In the genomic region with DNA sequence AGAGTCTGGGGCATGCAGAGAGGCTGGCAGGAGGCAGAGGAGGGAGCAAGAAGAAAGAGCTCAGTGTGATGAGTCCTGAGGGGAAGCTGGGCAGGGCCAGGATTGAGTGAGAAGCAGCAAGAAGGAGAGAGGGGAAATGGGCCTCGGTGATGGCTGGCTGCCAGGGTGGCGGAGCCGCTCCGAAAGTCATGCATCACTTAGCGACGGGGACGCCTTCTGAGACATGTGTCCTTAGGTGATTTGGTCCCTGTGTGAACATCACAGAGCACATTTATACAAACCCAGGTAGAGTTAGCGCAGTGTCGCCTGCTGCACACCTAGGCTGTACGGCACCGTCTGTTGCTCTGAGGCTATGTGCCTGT, we compare ENCODE assay signal across 9 cellular contexts. TPM values are rescaled to one million over a fixed set of nuclear protein-coding genes. Genes with fewer than 3 reads are reported as not detected.
DNase-seq lines count a peak whose midpoint lies in the region; ATAC-seq and TF ChIP-seq lines count a peak whose summit lies in the region.
"Had no signal": no experiment of that assay in that cellular context is flagged by ENCODE, and none has a peak within 500 bp of the region (broad histone marks: within the 10 kb centered on the region; RNA-seq: fewer than 3 reads in every experiment).

No MANE protein-coding gene starts in this region.

- TF ChIP-seq CTCF in GM20000 (IDR thresholded peaks at IDR 0.05; ENCODE audit: extremely low read depth, missing control alignments), result no peak

- WGBS in right cardiac atrium, result 49% methylated on average over 11 of the region's 11 CpGs

- ATAC-seq in right cardiac atrium, result peak in 1 of 2 donors; percentile 17
- ATAC-seq: A549 had no signal

- intact Hi-C loops in right cardiac atrium (cut with DNase I), result no loop called here

- DNase-seq in NCI-H345 (lab: John Stamatoyannopoulos, UW) (peak; percentile 11), NCI-H345 treated with DMSO at 0.1 percent for 48 hours (lab: John Stamatoyannopoulos, UW; ENCODE audit: unreplicated experiment) (no peak), right cardiac atrium (peak; percentile 55 to 85 (median 79)), substantia nigra (lab: John Stamatoyannopoulos, UW) (peak in 28 of 49 donors; percentile 12 to 74 (median 46)), GM20000 (ENCODE audit: low spot score) (no peak), GM19240 (ENCODE audit: insufficient read length, low spot score) (no peak), inferior parietal cortex (ENCODE audit: extremely low spot score) (no peak)
- DNase-seq in activated CD4-positive, alpha-beta T cell treated with anti-CD3 and anti-CD28 coated beads, Interleukin-2, amount 50 U/mL, for 48 hours, result peak; percentile 67 to 69

- peaks cover 10% of the 10 kb centered on the region for H3K4me1 ChIP-seq in right cardiac atrium (ENCODE audit: control insufficient read depth, insufficient read depth, low read length)

- no peak overlapping the region for H3K27ac ChIP-seq in right cardiac atrium (ENCODE audit: low read length)
- no peak overlapping the region for H3K27ac ChIP-seq in substantia nigra (ENCODE audit: low read depth, low read length, poor library complexity, severe bottlenecking)

- no peak overlapping the region for H3K4me3 ChIP-seq in right cardiac atrium (ENCODE audit: low read length)
- H3K4me3 ChIP-seq: A549 had no signal

- H3K27me3 ChIP-seq in right cardiac atrium (ENCODE audit: control insufficient read depth, insufficient read depth), result no peaks in the 10 kb centered on the region

- no peaks in the 10 kb centered on the region for H3K9me3 ChIP-seq in right cardiac atrium (ENCODE audit: control insufficient read depth, low read length)
- H3K9me3 ChIP-seq: A549 had no signal

RNA-seq across cellular contexts. Expression of gene TBC1D22A, which starts 15.1 kb away (rescaled TPM):
- 10 to 100 TPM; 15.3 to 17.3 (median 16.4) TPM for total RNA-seq in right cardiac atrium
- polyA plus RNA-seq in right cardiac atrium, result 12.0 TPM

RNA-seq across cellular contexts. Expression of gene CERK, which starts 39.5 kb away (rescaled TPM):
- total RNA-seq in right cardiac atrium, result 10 to 100 TPM; 59.5 to 83.5 (median 68.7) TPM
- polyA plus RNA-seq in right cardiac atrium, result 32.6 TPM

Comparison
In these comparisons a context has a peak if more than half of its experiments do, and no peak if none do; other contexts are left out.
1. DNase-seq: peak in NCI-H345 (single experiment), activated CD4-positive, alpha-beta T cell treated with anti-CD3 and anti-CD28 coated beads, Interleukin-2, amount 50 U/mL, for 48 hours (2 of 2), right cardiac atrium (3 of 3) and substantia nigra (28 of 49); none in NCI-H345 treated with DMSO at 0.1 percent for 48 hours (single experiment), GM20000 (single experiment), GM19240 (single experiment) and inferior parietal cortex (single experiment).